In the genomic region with DNA sequence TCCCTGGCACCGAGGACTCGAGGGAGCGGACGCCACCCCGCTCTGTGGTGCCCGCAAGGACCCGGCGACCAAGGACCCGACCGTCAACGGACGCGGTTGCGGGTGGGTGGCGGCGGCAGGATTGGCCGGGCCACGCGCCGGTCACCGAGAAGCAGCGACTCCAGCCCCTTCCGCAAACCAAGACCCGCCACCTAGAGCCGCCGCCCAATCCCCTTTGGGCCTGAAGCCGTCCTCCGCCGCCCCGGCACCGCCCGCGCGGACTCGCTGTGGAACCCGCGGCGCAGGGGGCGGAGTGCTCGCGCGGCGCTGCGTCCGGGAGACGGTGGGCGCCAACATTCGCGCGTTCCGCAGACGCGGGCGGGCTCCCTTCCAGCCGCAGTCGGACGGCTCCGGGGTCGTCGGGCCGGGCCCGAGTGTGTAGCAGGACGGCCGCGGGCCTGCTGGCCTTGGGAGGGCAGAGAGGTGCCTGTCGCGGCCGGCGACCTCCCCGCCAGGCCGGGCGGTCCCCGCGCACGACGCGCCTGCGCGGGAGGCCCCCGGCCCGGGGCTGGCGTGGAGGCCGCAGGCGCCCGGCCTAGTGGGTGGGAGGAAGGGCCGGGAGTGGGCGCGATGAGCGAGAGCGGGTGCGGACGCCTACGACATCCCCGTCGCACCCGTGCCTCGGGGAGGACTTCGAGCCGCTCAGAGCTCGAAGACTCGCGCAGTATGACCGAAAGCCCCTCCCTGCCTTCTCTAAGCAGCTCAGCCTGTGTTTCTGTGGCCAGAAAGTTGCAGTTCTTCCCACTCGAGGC, we compare ENCODE assay signal across 8 cellular contexts. TPM values are rescaled to one million over a fixed set of nuclear protein-coding genes. Genes with fewer than 3 reads are reported as not detected.
DNase-seq lines count a peak whose midpoint lies in the region; ATAC-seq and TF ChIP-seq lines count a peak whose summit lies in the region.

A gene (plus strand): TSS at position 258 of the 791 bp plus-strand sequence. CDS start 893 bp downstream, outside the sequence.
A gene with protein sequence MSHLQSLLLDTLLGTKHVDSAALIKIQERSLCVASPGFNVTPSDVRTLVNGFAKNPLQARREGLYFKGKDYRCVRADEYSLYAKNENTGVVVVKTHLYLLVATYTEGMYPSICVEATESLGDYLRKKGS (minus strand): TSS at position 123 of the 791 bp plus-strand sequence. CDS start 799 bp downstream, outside the sequence.

- peak within 1 kb of the TSS; percentile 93 for H3K27ac ChIP-seq in layer of hippocampus (ENCODE audit: low read depth, low read length)

- H3K36me3 Mint-ChIP-seq in chondrocyte (ENCODE audit: low read depth) = no peaks in the 10 kb centered on the region

- no peak for TF ChIP-seq CTCF in AG09319 (IDR thresholded peaks at IDR 0.05; ENCODE audit: low read depth, low read length)
- no peak for TF ChIP-seq CTCF in chondrocyte (IDR thresholded peaks at IDR 0.05)

- peak within 1 kb of the TSS; percentile 83 for H3K4me3 Mint-ChIP-seq in chondrocyte (ENCODE audit: unreplicated experiment)

- ATAC-seq in GM18907 (IDR thresholded peaks at IDR 0.05; ENCODE audit: unreplicated experiment) (peak; percentile 93), HG03108 (IDR thresholded peaks at IDR 0.05; ENCODE audit: unreplicated experiment) (peak; percentile 91)

- DNase-seq in AG09319 (ENCODE audit: extremely low read depth, low read depth) (peak; percentile 56), NCI-H2196 treated with DMSO at 0.1 percent for 48 hours (lab: John Stamatoyannopoulos, UW; ENCODE audit: unreplicated experiment) (peak; percentile 62), chondrocyte (ENCODE audit: low spot score) (peak; percentile 94)
- DNase-seq in activated CD4-positive, CD25-positive, alpha-beta regulatory T cell treated with anti-CD3 and anti-CD28 coated beads, Interleukin-2, amount 50 U/mL, for 72 hours = peak; percentile 67
- DNase-seq in stimulated activated CD4-positive, alpha-beta T cell treated with anti-CD3 and anti-CD28 coated beads, Interleukin-1b, Interleukin-23, amount 100 ng/mL, for 4 hours (ENCODE audit: low read depth in 2 of 2) = peak; percentile 26 to 55

- peaks cover 23% of the 10 kb centered on the region for H3K4me1 Mint-ChIP-seq in chondrocyte (ENCODE audit: low read depth)

- H3K27ac Mint-ChIP-seq in chondrocyte (ENCODE audit: unreplicated experiment) = peak within 1 kb of the TSS; percentile 97

- H3K27me3 ChIP-seq in layer of hippocampus (ENCODE audit: control insufficient read depth, insufficient read depth, low read length) = no peaks in the 10 kb centered on the region

- H3K9me3 Mint-ChIP-seq in chondrocyte (ENCODE audit: low read depth) = no peaks in the 10 kb centered on the region

- no peaks in the 10 kb centered on the region for H3K27me3 Mint-ChIP-seq in chondrocyte (ENCODE audit: low read depth)

RNA-seq across cellular contexts. Expression of the first gene that starts in this region (rescaled TPM):
- 15.8 to 21.5 TPM (median 19.0 TPM) in 3 replicates for total RNA-seq in chondrocyte

RNA-seq across cellular contexts. Expression of the second gene that starts in this region (rescaled TPM):
- total RNA-seq in chondrocyte = 1.3 to 1.4 TPM (median 1.3 TPM) in 3 replicates

Comparison
In these comparisons a context has a peak if more than half of its experiments do, and no peak if none do; other contexts are left out.
1. Peak in every context shown above with its lines: DNase-seq, ATAC-seq and H3K27ac ChIP-seq.
2. DNase-seq: peak in every context shown above with its lines; median percentile 94 in chondrocyte; 67 in activated CD4-positive, CD25-positive, alpha-beta regulatory T cell treated with anti-CD3 and anti-CD28 coated beads, Interleukin-2, amount 50 U/mL, for 72 hours; 62 in NCI-H2196 treated with DMSO at 0.1 percent for 48 hours; 56 in AG09319; 40 in stimulated activated CD4-positive, alpha-beta T cell treated with anti-CD3 and anti-CD28 coated beads, Interleukin-1b, Interleukin-23, amount 100 ng/mL, for 4 hours.